In genomic region chr10:51400354-51401096, GRCh38 we compare ENCODE assay signal across 9 cellular contexts.
"Had no signal": no experiment of that assay in that cellular context is flagged by ENCODE, and none has a peak within 500 bp of the region (broad histone marks: within the 10 kb centered on the region; RNA-seq: fewer than 3 reads in every experiment).

No MANE protein-coding gene starts in this region.

- H3K9me3 Mint-ChIP-seq: GM23338, H9, HFFc6 had no signal

- H3K4me3 ChIP-seq: GM23248, GM23338, HAP-1 had no signal

- H3K27ac ChIP-seq: GM23248 had no signal

- ATAC-seq: GM23338, HCT116 had no signal

- H3K4me1 ChIP-seq: HAP-1 had no signal

- H3K27ac Mint-ChIP-seq: GM23338, H9, HFFc6 had no signal

- H3K9me3 ChIP-seq: HAP-1 had no signal

- H3K9ac ChIP-seq: GM23248 had no signal

- DNase-seq: GM23248, GOT3, H7, H9, HCEC 1CT, HFFc6 had no signal

- H3K36me3 ChIP-seq: HAP-1 had no signal

- H3K4me3 Mint-ChIP-seq: GM23338, H9, HFFc6 had no signal
